Comparison of ENCODE assay signal across 15 cellular contexts in the genomic region with DNA sequence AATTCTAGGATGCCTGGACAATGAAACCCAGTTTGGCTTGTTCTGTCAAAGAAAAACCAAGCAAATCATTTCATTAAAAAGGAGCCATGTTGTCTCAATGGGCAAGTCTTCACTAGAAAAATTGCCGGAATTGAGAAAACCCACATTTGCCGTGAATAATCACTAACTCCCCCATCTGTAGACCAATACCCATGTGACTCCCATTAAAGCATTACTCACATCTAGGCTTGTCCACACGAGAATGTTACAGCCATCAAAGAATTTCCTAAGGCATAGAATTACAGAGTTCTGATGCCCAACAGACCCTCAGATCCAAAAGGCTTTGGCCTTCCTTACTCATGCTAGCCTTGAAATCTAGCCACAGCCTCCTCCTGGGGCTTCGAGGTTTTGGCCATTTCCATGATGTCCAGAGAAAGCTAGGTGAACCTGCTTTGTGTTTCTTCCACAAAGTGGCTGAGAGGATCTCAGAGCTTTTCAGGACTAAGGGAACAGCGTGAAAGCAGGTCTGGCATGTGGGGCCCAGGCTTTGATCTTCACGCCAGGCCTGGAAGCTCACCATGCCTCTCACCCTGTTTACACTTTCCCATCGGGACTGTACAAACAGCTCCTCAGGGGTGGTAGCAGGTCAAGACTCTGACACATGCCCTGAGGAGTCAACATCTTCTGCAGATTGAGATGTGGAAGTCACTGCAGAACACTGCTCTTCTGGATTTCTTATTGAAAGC. TPM values are rescaled to one million over a fixed set of nuclear protein-coding genes. Genes with fewer than 3 reads are reported as not detected.
DNase-seq lines count a peak whose midpoint lies in the region; ATAC-seq and TF ChIP-seq lines count a peak whose summit lies in the region.
"Had no signal": no experiment of that assay in that cellular context is flagged by ENCODE, and none has a peak within 500 bp of the region (broad histone marks: within the 10 kb centered on the region; RNA-seq: fewer than 3 reads in every experiment).

No MANE protein-coding gene starts in this region.

- ATAC-seq in foreskin keratinocyte, result peak; percentile 86

- peaks cover 0 to 6% (median 3%) of the 10 kb centered on the region in 4 donors for H3K36me3 ChIP-seq in stomach
- H3K36me3 ChIP-seq in ascending aorta, result peaks cover 0 to 11% of the 10 kb centered on the region in 2 donors
- H3K36me3 ChIP-seq: BLaER1 had no signal

- no peaks in the 10 kb centered on the region for H3K27me3 ChIP-seq in foreskin keratinocyte
- no peaks in the 10 kb centered on the region for H3K27me3 ChIP-seq in stomach
- no peaks in the 10 kb centered on the region for H3K27me3 ChIP-seq in ascending aorta
- H3K27me3 ChIP-seq: BLaER1, testis had no signal

- no peak overlapping the region for H3K4me3 ChIP-seq in stomach
- H3K4me3 ChIP-seq in ascending aorta, result no peak overlapping the region
- H3K4me3 ChIP-seq: BLaER1, testis had no signal

- H3K4me1 ChIP-seq in foreskin keratinocyte, result peaks cover 27% of the 10 kb centered on the region
- peaks cover 16 to 73% (median 48%) of the 10 kb centered on the region in 4 donors for H3K4me1 ChIP-seq in stomach
- H3K4me1 ChIP-seq in ascending aorta, result peaks cover 0 to 15% of the 10 kb centered on the region in 2 donors

- TF ChIP-seq EP300 in stomach (IDR thresholded peaks at IDR 0.05), result no peak

- 37 to 64% (median 48%) methylated on average over 7 of the region's 7 CpGs for WGBS in stomach, 5 donors

- no peak for TF ChIP-seq POLR2A in stomach (IDR thresholded peaks at IDR 0.05)

- H3K27ac ChIP-seq in foreskin keratinocyte (peak overlapping the region; percentile 89), stomach (peak overlapping the region in 2 of 5 donors; percentile 11 to 55), ascending aorta (no peak overlapping the region)
- H3K27ac ChIP-seq: BLaER1, testis had no signal

- TF ChIP-seq CTCF in foreskin keratinocyte (conservative IDR thresholded peaks at IDR 0.05) (no peak), stomach (IDR thresholded peaks at IDR 0.05) (no peak), ascending aorta (IDR thresholded peaks at IDR 0.05) (no peak)

- DNase-seq in GM03348 (ENCODE audit: low spot score) (peak; percentile 79), astrocyte of the hippocampus (ENCODE audit: low read depth, low spot score) (peak; percentile 7), foreskin keratinocyte (peak; percentile 92 to 96), stomach (peak; percentile 60), DMS 273 (lab: John Stamatoyannopoulos, UW; ENCODE audit: unreplicated experiment) (no peak), NCI-H526 treated with DMSO at 0.1 percent for 48 hours (lab: John Stamatoyannopoulos, UW) (no peak), ascending aorta (ENCODE audit: low spot score in 2 of 2) (no peak)
- no peak for DNase-seq in stimulated activated CD4-positive, alpha-beta T cell treated with anti-CD3 and anti-CD28 coated beads, Interleukin-12 subunit alpha, Interleukin-12 subunit beta, amount 100 ng/mL, for 4 hours
- DNase-seq: activated naive CD4-positive, alpha-beta T cell treated with anti-CD3 and anti-CD28 coated beads, Interleukin-2, amount 50 U/mL, for 16 hours; DND-41; NCI-H1105; NCI-H226; stimulated activated CD4-positive, alpha-beta T cell treated with anti-CD3 and anti-CD28 coated beads, Interleukin-15, amount 100 ng/mL, for 24 hours; testis had no signal

- intact Hi-C loops in stomach (cut with DNase I; ENCODE audit: low total_unique reads), result no loop called here
- intact Hi-C loops in ascending aorta (cut with DNase I), result no loop called here

- no peaks in the 10 kb centered on the region for H3K9me3 ChIP-seq in stomach
- H3K9me3 ChIP-seq in ascending aorta, result no peaks in the 10 kb centered on the region
- H3K9me3 ChIP-seq: BLaER1, testis had no signal

RNA-seq across cellular contexts. Expression of gene SLC7A8, which starts 12.0 kb away (rescaled TPM):
- total RNA-seq in foreskin keratinocyte (73.2 TPM in 2 replicates), stomach (100 to 1,000 TPM in 1 of 5 donors, 10 to 100 TPM in 3, 1 to 10 TPM in 1; 1.2 to 102 (median 43.7) TPM), ascending aorta (59.9 TPM)
- polyA plus RNA-seq in foreskin keratinocyte (52.7 and 56.7 TPM in 2 replicates), stomach (10 to 100 TPM; 22.1 to 33.9 (median 22.4) TPM)

RNA-seq across cellular contexts. Expression of gene CEBPE, which starts 52.4 kb away (rescaled TPM):
- total RNA-seq in foreskin keratinocyte, result not detected in 2 replicates
- polyA plus RNA-seq in foreskin keratinocyte, result not detected in 2 replicates
- not detected for total RNA-seq in stomach
- under 1 TPM in 1 of 3 donors, not detected in 2; 0.37 TPM for polyA plus RNA-seq in stomach
- not detected for total RNA-seq in ascending aorta

Comparison
In these comparisons a context has a peak if more than half of its experiments do, and no peak if none do; other contexts are left out.
1. DNase-seq: peak in GM03348 (single experiment), astrocyte of the hippocampus (single experiment), foreskin keratinocyte (2 of 2) and stomach (single experiment); none in stimulated activated CD4-positive, alpha-beta T cell treated with anti-CD3 and anti-CD28 coated beads, Interleukin-12 subunit alpha, Interleukin-12 subunit beta, amount 100 ng/mL, for 4 hours (single experiment), DMS 273 (single experiment), NCI-H526 treated with DMSO at 0.1 percent for 48 hours (single experiment) and ascending aorta (0 of 2).